Comparison of ENCODE assay signal across 7 cellular contexts in the genomic region with DNA sequence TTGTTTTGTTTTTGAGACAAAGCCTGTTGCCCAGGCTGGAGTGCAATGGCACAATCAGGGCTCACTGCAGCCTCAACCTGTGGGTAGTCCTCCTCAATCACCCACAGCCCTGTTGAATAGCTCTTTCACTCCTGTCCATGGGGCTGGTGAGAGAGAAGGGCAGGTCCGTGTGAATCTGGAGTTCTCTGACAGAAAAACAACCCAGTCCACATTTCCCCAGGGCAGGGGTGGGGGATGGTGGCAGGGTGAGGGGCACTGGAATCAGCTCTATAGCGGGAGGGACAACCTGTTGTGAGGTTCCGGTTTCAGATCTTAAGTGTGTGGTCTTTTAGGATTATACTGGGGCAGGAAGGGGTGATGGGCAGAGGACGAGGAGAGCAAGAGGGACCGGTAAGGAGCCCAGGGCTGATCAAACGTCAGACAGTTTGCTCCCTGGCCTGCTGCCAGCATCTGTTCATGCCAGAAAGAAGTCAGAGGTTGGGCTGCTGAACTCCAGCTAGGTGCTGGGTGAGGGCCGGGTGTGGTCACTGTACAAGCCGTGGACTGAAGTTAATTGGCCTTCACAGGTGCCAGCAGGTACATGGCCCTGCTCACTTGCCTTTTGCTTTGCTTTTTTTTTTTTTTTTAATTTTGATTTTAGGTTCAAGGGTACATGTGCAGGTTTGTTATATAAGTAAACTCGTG. TPM values are rescaled to one million over a fixed set of nuclear protein-coding genes. Genes with fewer than 3 reads are reported as not detected.
DNase-seq lines count a peak whose midpoint lies in the region; ATAC-seq and TF ChIP-seq lines count a peak whose summit lies in the region.

No MANE protein-coding gene starts in this region.

- H3K27me3 ChIP-seq in IMR-90 (ENCODE audit: control insufficient read depth, insufficient read depth, low read length) (no peaks in the 10 kb centered on the region), trophoblast cell (ENCODE audit: insufficient read depth, low read length) (no peaks in the 10 kb centered on the region)

- in situ Hi-C loops in IMR-90 (cut with MboI; ENCODE audit: low sequenced_read_pairs), result loop anchor here (25.0 kb wide), 1 partner anchor 500 kb away; a partner anchor contains a TSS
- in situ Hi-C loops in ACHN (cut with HindIII; ENCODE audit: low pct_ligation_motif_present, low pct_unique_long_range_greater_than_20kb, low sequenced_read_pairs), result loop anchor here (25.0 kb wide), 1 partner anchor 125 kb away; a partner anchor contains a TSS

- BruUV-seq in IMR-90 (replicated peaks; lab: Mats Ljungman, UMichigan), result no TSS peak

- no peak for DNase-seq in IMR-90
- DNase-seq in NCI-H510A (lab: John Stamatoyannopoulos, UW), result peak; percentile 81
- peak; percentile 36 for DNase-seq in choroid plexus epithelial cell (ENCODE audit: low read depth)
- DNase-seq in trophoblast cell, result peak; percentile 56 to 71
- no peak for DNase-seq in ACHN
- no peak for DNase-seq in cerebellar cortex (ENCODE audit: low spot score)

- no peak for TF ChIP-seq POLR2A in IMR-90 (IDR thresholded peaks at IDR 0.05; ENCODE audit: low read depth, low read length)

- no peak overlapping the region for H2BK20ac ChIP-seq in IMR-90 (ENCODE audit: low read depth, low read length)

- H3K27ac ChIP-seq in IMR-90 (ENCODE audit: insufficient read depth, low read length), result no peak overlapping the region
- no peak overlapping the region for H3K27ac ChIP-seq in trophoblast cell (ENCODE audit: low read depth, low read length)

- no peak overlapping the region for H4K5ac ChIP-seq in IMR-90 (ENCODE audit: low read depth, low read length)

- H3K14ac ChIP-seq in IMR-90 (replicated peaks; ENCODE audit: low read depth, low read length), result no peak overlapping the region; the same call in 1 of the 2 replicates
- H3K14ac ChIP-seq in trophoblast cell (ENCODE audit: low read length), result no peak overlapping the region

- no peak overlapping the region for H2AK9ac ChIP-seq in IMR-90 (replicated peaks; ENCODE audit: low read depth, low read length, poor library complexity)

- POLR2A ChIA-PET in IMR-90 (lab: Charles Lee; ENCODE audit: unreplicated experiment), result no interaction called here

- H2AK5ac ChIP-seq in IMR-90 (ENCODE audit: low read depth, low read length) (peak overlapping the region; percentile 50; the same call in 1 of the 2 replicates), trophoblast cell (ENCODE audit: low read length) (no peak overlapping the region)

- H3K79me2 ChIP-seq in trophoblast cell (ENCODE audit: control insufficient read depth, insufficient read depth, low read length, poor library complexity), result no peaks in the 10 kb centered on the region

- no peak overlapping the region for H4K12ac ChIP-seq in trophoblast cell (ENCODE audit: low read depth, low read length)

- H3K4me2 ChIP-seq in IMR-90 (ENCODE audit: low read depth, low read length) (no peak overlapping the region), trophoblast cell (ENCODE audit: low read length) (no peak overlapping the region)

- no peak overlapping the region for H2BK5ac ChIP-seq in IMR-90 (ENCODE audit: low read depth, low read length, poor library complexity, severe bottlenecking)
- no peak overlapping the region for H2BK5ac ChIP-seq in trophoblast cell (ENCODE audit: low read depth, low read length, poor library complexity)

- H3K4ac ChIP-seq in IMR-90 (ENCODE audit: low read depth, low read length) (no peak overlapping the region; the same call in 1 of the 2 replicates), trophoblast cell (ENCODE audit: low read depth, low read length) (no peak overlapping the region)

- TF ChIP-seq CTCF in IMR-90 (conservative IDR thresholded peaks at IDR 0.05; ENCODE audit: low read depth, low read length) (no peak), choroid plexus epithelial cell (conservative IDR thresholded peaks at IDR 0.05; ENCODE audit: low read depth, low read length) (no peak)

- H3K18ac ChIP-seq in IMR-90 (ENCODE audit: low read depth, low read length) (no peak overlapping the region), trophoblast cell (ENCODE audit: low read length) (no peak overlapping the region)

- H3K4me1 ChIP-seq in IMR-90 (ENCODE audit: control insufficient read depth, insufficient read depth, low read length) (no peaks in the 10 kb centered on the region), trophoblast cell (ENCODE audit: control insufficient read depth in 1 of 2, insufficient read depth in 2 of 2, low read length in 2 of 2) (peaks cover 0 to 3% of the 10 kb centered on the region in 2 experiments)

- H3K9ac ChIP-seq in IMR-90 (ENCODE audit: low read depth, low read length), result no peak overlapping the region
- H3K9ac ChIP-seq in trophoblast cell (ENCODE audit: low read length), result no peak overlapping the region

- no peaks in the 10 kb centered on the region for H3K9me1 ChIP-seq in IMR-90 (ENCODE audit: insufficient read depth, low read length)

- H2BK120ac ChIP-seq in IMR-90 (ENCODE audit: low read depth, low read length) (no peak overlapping the region), trophoblast cell (ENCODE audit: insufficient read depth, low read length, poor library complexity) (no peak overlapping the region)

- CTCF ChIA-PET in IMR-90 (lab: Yijun Ruan, JAX), result no interaction called here

- dilution Hi-C loops in IMR-90 (cut with HindIII; ENCODE audit: low sequenced_read_pairs, unreplicated experiment), result no loop called here

- H4K8ac ChIP-seq in IMR-90 (ENCODE audit: low read depth in 2 of 2, low read length in 2 of 2) (no peak overlapping the region), trophoblast cell (ENCODE audit: low read depth, low read length) (no peak overlapping the region)

- WGBS in IMR-90 (ENCODE audit: extremely low coverage in 2 of 2, insufficient read length in 1 of 2), 2 experiments, result no CpG with 5 or more reads among the region's 9 CpGs
- WGBS in trophoblast cell (ENCODE audit: extremely low coverage, insufficient coverage, insufficient read length), result no CpG with 5 or more reads among the region's 9 CpGs

- no peak overlapping the region; the same call in 1 of the 2 replicates for H3K23ac ChIP-seq in IMR-90 (ENCODE audit: low read depth, low read length)
- no peak overlapping the region for H3K23ac ChIP-seq in trophoblast cell (ENCODE audit: low read length)

- H4K20me1 ChIP-seq in IMR-90 (ENCODE audit: insufficient read depth, low read length), result no peaks in the 10 kb centered on the region

- H3K9me3 ChIP-seq in IMR-90 (ENCODE audit: control insufficient read depth, insufficient read depth, low read length) (no peaks in the 10 kb centered on the region), trophoblast cell (ENCODE audit: insufficient read depth, low read depth, low read length) (no peaks in the 10 kb centered on the region)

- no peak overlapping the region for H3K56ac ChIP-seq in IMR-90 (ENCODE audit: extremely low read depth, insufficient read depth, low read length)

- H3K4me3 ChIP-seq in IMR-90 (ENCODE audit: insufficient read depth, low read depth, low read length) (no peak overlapping the region), choroid plexus epithelial cell (ENCODE audit: low read depth, low read length) (no peak overlapping the region), trophoblast cell (ENCODE audit: low read depth, low read length) (no peak overlapping the region)

- no peak overlapping the region for H2BK12ac ChIP-seq in trophoblast cell (ENCODE audit: low read length)

- TF ChIP-seq RAD21 in IMR-90 (IDR thresholded peaks at IDR 0.05; ENCODE audit: low read length), result no peak

- ATAC-seq in IMR-90 (ENCODE audit: low read depth) (0 out of 2 replicates have a peak, but pooled peaks have one; percentile 31), HG03571 (IDR thresholded peaks at IDR 0.05; ENCODE audit: unreplicated experiment) (no peak)

- H2AFZ ChIP-seq in IMR-90 (replicated peaks; ENCODE audit: low read length, poor library complexity), result peak overlapping the region; percentile 75
- no peak overlapping the region for H2AFZ ChIP-seq in trophoblast cell (ENCODE audit: insufficient read depth, low read length, poor library complexity)

- no peak overlapping the region for H2BK15ac ChIP-seq in IMR-90 (ENCODE audit: low read depth, low read length)

- intact Hi-C loops in IMR-90 (cut with micrococcal nuclease), result no loop called here

- H4K91ac ChIP-seq in IMR-90 (ENCODE audit: insufficient read depth, low read depth, low read length), result no peak overlapping the region
- no peak overlapping the region for H4K91ac ChIP-seq in trophoblast cell (ENCODE audit: low read depth, low read length)

- H3K36me3 ChIP-seq in IMR-90 (ENCODE audit: control insufficient read depth, insufficient read depth, low read length) (peaks cover 2% of the 10 kb centered on the region; the same call in 1 of the 2 replicates), trophoblast cell (ENCODE audit: control insufficient read depth in 1 of 2, insufficient read depth in 2 of 2, low read length in 2 of 2) (no peaks in the 10 kb centered on the region)

- H3K79me1 ChIP-seq in IMR-90 (ENCODE audit: low read depth in 1 of 2, low read length in 2 of 2), result no peaks in the 10 kb centered on the region
- no peaks in the 10 kb centered on the region for H3K79me1 ChIP-seq in trophoblast cell (ENCODE audit: low read length)

TF ChIP-seq in IMR-90, 13 proteins besides CTCF, POLR2A, EP300 and RAD21:
- no peak for TF ChIP-seq NFE2L2 (IDR thresholded peaks at IDR 0.05; ENCODE audit: low read depth, low read length)

RNA-seq across cellular contexts. Expression of a gene that starts 33.2 kb away (rescaled TPM):
- total RNA-seq in IMR-90 (2012; rRNA removed), result 83.0 and 83.3 TPM in 2 replicates
- polyA plus RNA-seq in IMR-90 (2012; rRNA removed), result 38.2 and 47.2 TPM in 2 replicates
- 24.3 and 28.0 TPM in 2 replicates for polyA plus RNA-seq in IMR-90 (2012; cell fraction: cytosol; rRNA removed)
- polyA plus RNA-seq in IMR-90 (2012; cell fraction: nucleus; rRNA removed; ENCODE audit: low replicate concordance), result 21.2 and 38.1 TPM in 2 replicates
- 81.4 and 82.5 TPM in 2 replicates for polyA plus RNA-seq in trophoblast cell (2013)

Comparison
In these comparisons a context has a peak if more than half of its experiments do, and no peak if none do; other contexts are left out.
1. DNase-seq: peak in NCI-H510A (single experiment), choroid plexus epithelial cell (single experiment) and trophoblast cell (2 of 2); none in IMR-90 (single experiment), ACHN (single experiment) and cerebellar cortex (single experiment).